ENCODE assay signal across 1 cellular context in the genomic region with DNA sequence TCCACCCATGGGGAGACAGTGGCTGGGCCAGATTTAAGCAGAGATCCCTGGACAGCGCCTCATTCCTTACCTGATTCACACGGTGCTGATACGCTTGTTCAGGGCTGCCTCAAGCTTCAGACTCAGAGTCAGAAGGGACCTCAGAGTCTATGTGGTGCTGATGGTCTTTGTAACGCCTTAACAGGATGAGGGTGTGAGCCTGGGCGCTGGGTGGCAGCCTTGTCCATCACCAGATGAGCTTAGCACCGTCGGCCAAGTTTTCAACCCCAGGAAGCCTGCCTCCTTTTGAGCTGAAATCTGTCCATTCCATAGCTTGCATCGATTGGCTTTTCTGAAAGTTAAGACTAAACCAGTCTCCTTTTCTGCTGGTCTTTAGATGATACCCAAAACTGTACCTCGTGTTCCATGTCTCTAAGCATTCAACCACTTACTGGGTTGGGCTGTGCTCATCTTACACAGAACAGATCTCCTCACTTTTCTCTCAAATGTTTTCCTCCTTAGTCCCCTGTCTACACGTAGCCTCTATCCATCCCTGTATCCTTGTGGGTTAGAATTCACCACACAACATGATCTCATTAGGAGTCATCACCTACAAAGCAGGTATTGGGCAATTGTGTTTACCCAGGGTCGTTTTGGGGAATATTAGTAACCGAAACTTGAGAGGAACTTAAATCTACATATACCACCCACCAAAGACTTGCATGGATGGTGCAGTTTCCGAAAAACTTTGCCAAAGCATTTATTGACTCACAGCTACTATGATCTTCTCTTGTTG.
TF ChIP-seq lines count a peak whose summit lies in the region.

No MANE protein-coding gene starts in this region.

TF ChIP-seq in IMR-90, 13 proteins besides CTCF, POLR2A, EP300 and RAD21 (continued from another document):
- TF ChIP-seq, protein P1, sequence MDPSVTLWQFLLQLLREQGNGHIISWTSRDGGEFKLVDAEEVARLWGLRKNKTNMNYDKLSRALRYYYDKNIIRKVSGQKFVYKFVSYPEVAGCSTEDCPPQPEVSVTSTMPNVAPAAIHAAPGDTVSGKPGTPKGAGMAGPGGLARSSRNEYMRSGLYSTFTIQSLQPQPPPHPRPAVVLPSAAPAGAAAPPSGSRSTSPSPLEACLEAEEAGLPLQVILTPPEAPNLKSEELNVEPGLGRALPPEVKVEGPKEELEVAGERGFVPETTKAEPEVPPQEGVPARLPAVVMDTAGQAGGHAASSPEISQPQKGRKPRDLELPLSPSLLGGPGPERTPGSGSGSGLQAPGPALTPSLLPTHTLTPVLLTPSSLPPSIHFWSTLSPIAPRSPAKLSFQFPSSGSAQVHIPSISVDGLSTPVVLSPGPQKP (IDR thresholded peaks at IDR 0.05; ENCODE audit: borderline replicate concordance, low read depth, low read length): no peak
- TF ChIP-seq FOS (IDR thresholded peaks at IDR 0.05; ENCODE audit: low read depth, low read length): no peak
- no peak for TF ChIP-seq SMC3 (IDR thresholded peaks at IDR 0.05; ENCODE audit: low read depth, low read length)
- TF ChIP-seq RCOR1 (IDR thresholded peaks at IDR 0.05; ENCODE audit: insufficient replicate concordance, low read length): no peak
- no peak for TF ChIP-seq MAZ (IDR thresholded peaks at IDR 0.05; ENCODE audit: borderline replicate concordance, low read depth, low read length)
